Comparison of ENCODE assay signal across 1 cellular context in genomic region chr4:335515-335914, GRCh38.
TF ChIP-seq lines count a peak whose summit lies in the region.

No MANE protein-coding gene starts in this region.

TF ChIP-seq in WTC11, 78 proteins besides CTCF, POLR2A, EP300 and RAD21 (continued from another document):
- TF ChIP-seq AR (CRISPR knock-in tag; IDR thresholded peaks at IDR 0.05) (no peak), ESRRA (CRISPR knock-in tag; IDR thresholded peaks at IDR 0.05; ENCODE audit: borderline replicate concordance) (no peak)
